Comparison of ENCODE assay signal across 35 cellular contexts in genomic region chr11:83102806-83103205, GRCh38.
"Had no signal": no experiment of that assay in that cellular context is flagged by ENCODE, and none has a peak within 500 bp of the region (broad histone marks: within the 10 kb centered on the region; RNA-seq: fewer than 3 reads in every experiment).

No MANE protein-coding gene starts in this region.

- ATAC-seq: activated CD8-positive, alpha-beta T cell treated with anti-CD3 and anti-CD28 coated beads for 36 hours; activated T-cell treated with anti-CD3 and anti-CD28 coated beads, Interleukin-2, amount 50 U/mL, for 72 hours; activated T-helper 17 cell treated with anti-CD3 and anti-CD28 coated beads, Interleukin-2, amount 50 U/mL, for 72 hours; Right ventricle myocardium inferior had no signal

- H3K4me3 ChIP-seq: PC-9 had no signal

- H3K36me3 ChIP-seq: brain microvascular endothelial cell, WERI-Rb-1 had no signal

- FAIRE-seq: RCC 7860 had no signal

- H3K4me2 ChIP-seq: PC-9 had no signal

- DNase-seq: activated CD4-positive, alpha-beta T cell treated with anti-CD3 and anti-CD28 coated beads for 1 hour; activated CD4-positive, alpha-beta T cell treated with anti-CD3 and anti-CD28 coated beads for 48 hours; activated CD4-positive, alpha-beta T cell treated with anti-CD3 and anti-CD28 coated beads, Interleukin-2, amount 50 U/mL, for 4 hours; activated CD4-positive, CD25-positive, alpha-beta regulatory T cell; activated CD8-positive, alpha-beta T cell treated with anti-CD3 and anti-CD28 coated beads for 36 hours; activated effector memory CD4-positive, alpha-beta T cell treated with anti-CD3 and anti-CD28 coated beads, Interleukin-2, amount 50 U/mL, for 16 hours; activated naive CD4-positive, alpha-beta T cell; activated naive CD4-positive, alpha-beta T cell treated with anti-CD3 and anti-CD28 coated beads, Interleukin-2, amount 50 U/mL, for 16 hours; activated naive CD8-positive, alpha-beta T cell treated with anti-CD3 and anti-CD28 coated beads for 36 hours; activated T-cell treated with anti-CD3 and anti-CD28 coated beads, Interleukin-2, amount 50 U/mL, for 1 hour; activated T-cell treated with anti-CD3 and anti-CD28 coated beads, Interleukin-2, amount 50 U/mL, for 72 hours; amniotic stem cell; aorta; brain microvascular endothelial cell; central memory CD4-positive, alpha-beta T cell; Karpas-422; KBM-7; NCI-H1105; NCI-H1417 treated with DMSO at 0.1 percent for 48 hours; NCI-H1694 treated with DMSO at 0.1 percent for 48 hours; NCI-H2029; NCI-H345; NCI-H524 treated with DMSO at 0.1 percent for 48 hours; NCI-H82; PC-9; SIG-M5; SW 1271; T-helper 1 cell; T-helper 2 cell; T-helper 9 cell; WERI-Rb-1 had no signal

- H3K27ac ChIP-seq: brain microvascular endothelial cell, PC-9, RWPE1, WERI-Rb-1 had no signal

- H2AFZ ChIP-seq: PC-9 had no signal

- H3K27me3 ChIP-seq: brain microvascular endothelial cell had no signal
